Comparison of ENCODE assay signal across 2 cellular contexts in genomic region chr19:12721656-12722565, GRCh38.
TF ChIP-seq lines count a peak whose summit lies in the region.

No MANE protein-coding gene starts in this region.

TF ChIP-seq in GM12891, 5 proteins besides CTCF, POLR2A, EP300 and RAD21:
- TF ChIP-seq POLR2AphosphoS5 (IDR thresholded peaks at IDR 0.05; ENCODE audit: low read depth, low read length): peak; percentile 59; the same call in 1 of the 2 replicates
- no peak for TF ChIP-seq SPI1 (IDR thresholded peaks at IDR 0.05; ENCODE audit: low read depth, low read length)
- peak; percentile 55; the same call in 1 of the 2 replicates for TF ChIP-seq TAF1 (IDR thresholded peaks at IDR 0.05; ENCODE audit: low read depth, low read length)
- TF ChIP-seq PAX5 (IDR thresholded peaks at IDR 0.05; ENCODE audit: insufficient read depth, low read length, severe bottlenecking): no peak
- TF ChIP-seq POU2F2 (IDR thresholded peaks at IDR 0.05; ENCODE audit: low read depth, low read length): peak; percentile 40; the same call in 1 of the 2 replicates
TF ChIP-seq in GM12891: peak in this region for 3.

TF ChIP-seq in H1, 55 proteins besides CTCF, POLR2A, EP300 and RAD21:
- TF ChIP-seq SAP30 (IDR thresholded peaks at IDR 0.05; ENCODE audit: insufficient read depth, insufficient replicate concordance, low read length) (peak; percentile 46), SIN3A (conservative IDR thresholded peaks at IDR 0.05 in 1 of 2, IDR thresholded peaks at IDR 0.05 in 1 of 2; ENCODE audit: low read depth in 1 of 2, low read length in 2 of 2) (peak in 1 of 2 experiments; percentile 31; a peak in 1 of 4 replicates), PHF8 (conservative IDR thresholded peaks at IDR 0.05; ENCODE audit: low read depth, low read length) (peak; percentile 60; the same call in 1 of the 2 replicates), TAF1 (IDR thresholded peaks at IDR 0.05; ENCODE audit: low read depth, low read length) (0 out of 2 replicates have a peak, but pooled peaks have one; percentile 7), RBBP5 (IDR thresholded peaks at IDR 0.05; ENCODE audit: borderline replicate concordance, low read depth, low read length) (no peak; the same call in 1 of the 2 replicates), POLR2AphosphoS5 (IDR thresholded peaks at IDR 0.05; ENCODE audit: low read depth, low read length) (no peak; the same call in 1 of the 2 replicates), BRCA1 (IDR thresholded peaks at IDR 0.05; ENCODE audit: low read depth, low read length) (no peak), ATF3 (IDR thresholded peaks at IDR 0.05; ENCODE audit: insufficient read depth, low read depth, low read length) (no peak)
